Comparison of ENCODE assay signal across 9 cellular contexts in the genomic region with DNA sequence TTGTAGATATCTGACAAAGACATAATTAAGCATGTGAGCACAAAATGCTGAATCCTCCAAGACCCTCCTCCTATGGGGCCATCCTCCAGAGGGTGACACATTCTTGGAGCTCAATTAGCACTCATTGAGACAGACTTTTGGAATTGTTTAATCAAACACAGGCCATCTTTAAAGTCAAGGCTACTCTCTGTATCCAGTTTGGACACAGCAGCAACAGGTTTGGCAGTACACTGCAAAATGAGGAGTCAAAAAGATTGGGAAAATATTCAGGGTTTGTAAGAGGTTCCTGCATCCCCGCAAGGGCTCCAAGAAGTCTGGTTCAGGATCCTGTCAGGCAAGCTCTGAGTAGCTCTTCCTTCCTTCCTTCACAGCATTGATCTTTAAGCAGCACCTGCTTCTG. TPM values are rescaled to one million over a fixed set of nuclear protein-coding genes. Genes with fewer than 3 reads are reported as not detected.
DNase-seq lines count a peak whose midpoint lies in the region; ATAC-seq and TF ChIP-seq lines count a peak whose summit lies in the region.
"Had no signal": no experiment of that assay in that cellular context is flagged by ENCODE, and none has a peak within 500 bp of the region (broad histone marks: within the 10 kb centered on the region; RNA-seq: fewer than 3 reads in every experiment).

No MANE protein-coding gene starts in this region.

- POLR2A ChIA-PET in activated CD4-positive, alpha-beta T cell treated with anti-CD3 and anti-CD28 coated beads, Interleukin-2, amount 10 ng/mL, durations not matched to agents 7 days and 5 days (lab: Charles Lee): interaction anchor here (0.5 kb wide), 1 partner anchor 52 kb away, joined by 3 read pairs; no protein-coding TSS in a partner anchor
- POLR2A ChIA-PET in activated CD4-positive, alpha-beta memory T cell treated with anti-CD3 and anti-CD28 coated beads, Interleukin-2, amount 10 ng/mL, durations not matched to agents 7 days and 5 days (lab: Charles Lee): interaction anchor here (0.6 to 2.2 kb wide), 6 partner anchors 9 to 486 kb away, joined by 3 to 20 read pairs (median 6); a partner anchor contains a TSS

- no peaks in the 10 kb centered on the region for H3K27me3 Mint-ChIP-seq in activated CD4-positive, alpha-beta T cell treated with anti-CD3 and anti-CD28 coated beads, Interleukin-2, amount 10 ng/mL, durations not matched to agents 7 days and 5 days
- H3K27me3 Mint-ChIP-seq in activated CD4-positive, alpha-beta memory T cell treated with anti-CD3 and anti-CD28 coated beads, Interleukin-2, amount 10 ng/mL, durations not matched to agents 7 days and 5 days: no peaks in the 10 kb centered on the region

- H3K27ac ChIP-seq in iPS-20b (ENCODE audit: low read length) (no peak overlapping the region), stomach (peak overlapping the region in 4 of 5 donors; percentile 97 to 100 (median 98)), brain microvascular endothelial cell (no peak overlapping the region)

- peaks cover 22% of the 10 kb centered on the region for H3K4me1 ChIP-seq in iPS-20b (ENCODE audit: insufficient read depth, low read length)
- peaks cover 25 to 57% (median 43%) of the 10 kb centered on the region in 4 donors for H3K4me1 ChIP-seq in stomach

- H3K9ac ChIP-seq in iPS-20b (ENCODE audit: low read depth, low read length): peak overlapping the region; percentile 85; the same call in 1 of the 2 replicates

- H3K4me3 ChIP-seq in iPS-20b (ENCODE audit: low read length) (peak overlapping the region; percentile 82), stomach (peak overlapping the region in 3 of 4 donors; percentile 83 to 96 (median 91)), brain microvascular endothelial cell (ENCODE audit: low read depth, low read length) (no peak overlapping the region)

- no peak for ATAC-seq in HG03378 (IDR thresholded peaks at IDR 0.05; ENCODE audit: unreplicated experiment)
- ATAC-seq in GM19351 (IDR thresholded peaks at IDR 0.05; ENCODE audit: unreplicated experiment): no peak

- H3K36me3 Mint-ChIP-seq in activated CD4-positive, alpha-beta T cell treated with anti-CD3 and anti-CD28 coated beads, Interleukin-2, amount 10 ng/mL, durations not matched to agents 7 days and 5 days (ENCODE audit: low read depth): peaks cover 26% of the 10 kb centered on the region
- peaks cover 24% of the 10 kb centered on the region for H3K36me3 Mint-ChIP-seq in activated CD4-positive, alpha-beta memory T cell treated with anti-CD3 and anti-CD28 coated beads, Interleukin-2, amount 10 ng/mL, durations not matched to agents 7 days and 5 days (ENCODE audit: low read depth)

- TF ChIP-seq CTCF in stomach (IDR thresholded peaks at IDR 0.05) (no peak), brain microvascular endothelial cell (IDR thresholded peaks at IDR 0.05; ENCODE audit: low read depth, low read length, missing control alignments) (no peak)

- H3K27ac Mint-ChIP-seq in activated CD4-positive, alpha-beta T cell treated with anti-CD3 and anti-CD28 coated beads, Interleukin-2, amount 10 ng/mL, durations not matched to agents 7 days and 5 days: peak overlapping the region; percentile 96
- peak overlapping the region; percentile 93 for H3K27ac Mint-ChIP-seq in activated CD4-positive, alpha-beta memory T cell treated with anti-CD3 and anti-CD28 coated beads, Interleukin-2, amount 10 ng/mL, durations not matched to agents 7 days and 5 days

- CTCF ChIA-PET in activated CD4-positive, alpha-beta T cell treated with anti-CD3 and anti-CD28 coated beads, Interleukin-2, amount 10 ng/mL, durations not matched to agents 7 days and 5 days (lab: Charles Lee): interaction anchor here (0.8 to 1.3 kb wide), 2 partner anchors 9 to 316 kb away, joined by 3 read pairs; a partner anchor contains a TSS
- CTCF ChIA-PET in activated CD4-positive, alpha-beta memory T cell treated with anti-CD3 and anti-CD28 coated beads, Interleukin-2, amount 10 ng/mL, durations not matched to agents 7 days and 5 days (lab: Charles Lee): interaction anchor here (4.4 kb wide), 1 partner anchor 317 kb away, joined by 38 read pairs; a partner anchor contains a TSS

- WGBS in stomach, 5 donors: 77 to 93% (median 89%) methylated on average over 1 of the region's 1 CpG

- TF ChIP-seq POLR2A in stomach (IDR thresholded peaks at IDR 0.05): no peak

- no peak for TF ChIP-seq EP300 in stomach (IDR thresholded peaks at IDR 0.05)

- H3K9me3 ChIP-seq in iPS-20b (ENCODE audit: insufficient read depth, low read depth, low read length) (no peaks in the 10 kb centered on the region), stomach (no peaks in the 10 kb centered on the region)

- H3K4me1 Mint-ChIP-seq in activated CD4-positive, alpha-beta T cell treated with anti-CD3 and anti-CD28 coated beads, Interleukin-2, amount 10 ng/mL, durations not matched to agents 7 days and 5 days: peaks cover 50% of the 10 kb centered on the region
- peaks cover 47% of the 10 kb centered on the region for H3K4me1 Mint-ChIP-seq in activated CD4-positive, alpha-beta memory T cell treated with anti-CD3 and anti-CD28 coated beads, Interleukin-2, amount 10 ng/mL, durations not matched to agents 7 days and 5 days

- peak overlapping the region; percentile 86 for H3K4me3 Mint-ChIP-seq in activated CD4-positive, alpha-beta T cell treated with anti-CD3 and anti-CD28 coated beads, Interleukin-2, amount 10 ng/mL, durations not matched to agents 7 days and 5 days
- peak overlapping the region; percentile 95 for H3K4me3 Mint-ChIP-seq in activated CD4-positive, alpha-beta memory T cell treated with anti-CD3 and anti-CD28 coated beads, Interleukin-2, amount 10 ng/mL, durations not matched to agents 7 days and 5 days

- no peaks in the 10 kb centered on the region for H3K9me3 Mint-ChIP-seq in activated CD4-positive, alpha-beta T cell treated with anti-CD3 and anti-CD28 coated beads, Interleukin-2, amount 10 ng/mL, durations not matched to agents 7 days and 5 days
- H3K9me3 Mint-ChIP-seq in activated CD4-positive, alpha-beta memory T cell treated with anti-CD3 and anti-CD28 coated beads, Interleukin-2, amount 10 ng/mL, durations not matched to agents 7 days and 5 days: no peaks in the 10 kb centered on the region

- intact Hi-C loops in stomach (cut with DNase I; ENCODE audit: low total_unique reads): no loop called here

- DNase-seq in activated CD4-positive, alpha-beta T cell treated with anti-CD3 and anti-CD28 coated beads, Interleukin-2, amount 10 ng/mL, durations not matched to agents 7 days and 5 days: no peak
- DNase-seq in activated CD4-positive, alpha-beta T cell treated with anti-CD3 and anti-CD28 coated beads for 48 hours: no peak
- DNase-seq in activated CD4-positive, alpha-beta memory T cell treated with anti-CD3 and anti-CD28 coated beads, Interleukin-2, amount 10 ng/mL, durations not matched to agents 7 days and 5 days: no peak
- DNase-seq in stomach (no peak), brain microvascular endothelial cell (no peak)
- DNase-seq: activated CD4-positive, alpha-beta T cell treated with anti-CD3 and anti-CD28 coated beads for 1 hour had no signal

- no peaks in the 10 kb centered on the region for H3K27me3 ChIP-seq in iPS-20b (ENCODE audit: insufficient read depth, low read length)
- no peaks in the 10 kb centered on the region for H3K27me3 ChIP-seq in stomach
- H3K27me3 ChIP-seq in brain microvascular endothelial cell (replicated peaks): no peaks in the 10 kb centered on the region

- in situ Hi-C loops in brain microvascular endothelial cell (cut with HindIII; ENCODE audit: low pct_ligation_motif_present, low sequenced_read_pairs): no loop called here

- peaks cover 19% of the 10 kb centered on the region for H3K36me3 ChIP-seq in iPS-20b (ENCODE audit: insufficient read depth, low read depth, low read length)
- H3K36me3 ChIP-seq in stomach: peaks cover 0 to 41% (median 26%) of the 10 kb centered on the region in 4 donors
- H3K36me3 ChIP-seq in brain microvascular endothelial cell (replicated peaks): no peaks in the 10 kb centered on the region

RNA-seq across cellular contexts. Expression of a gene that starts 1.3 kb away (rescaled TPM):
- 10 to 100 TPM; 26.7 to 34.7 TPM for total RNA-seq in activated CD4-positive, alpha-beta T cell treated with anti-CD3 and anti-CD28 coated beads, Interleukin-2, amount 10 ng/mL, durations not matched to agents 7 days and 5 days
- total RNA-seq in activated CD4-positive, alpha-beta memory T cell treated with anti-CD3 and anti-CD28 coated beads, Interleukin-2, amount 10 ng/mL, durations not matched to agents 7 days and 5 days: 10 to 100 TPM; 27.9 to 28.8 TPM
- total RNA-seq in stomach: 10 to 100 TPM; 26.6 to 90.0 (median 41.5) TPM
- 10 to 100 TPM in 2 of 3 donors, 1 to 10 TPM in 1; 8.1 to 19.1 (median 18.7) TPM for polyA plus RNA-seq in stomach

RNA-seq across cellular contexts. Expression of a gene that starts 1.5 kb away (rescaled TPM):
- 10 to 100 TPM; 30.1 to 32.2 TPM for total RNA-seq in activated CD4-positive, alpha-beta T cell treated with anti-CD3 and anti-CD28 coated beads, Interleukin-2, amount 10 ng/mL, durations not matched to agents 7 days and 5 days
- total RNA-seq in activated CD4-positive, alpha-beta memory T cell treated with anti-CD3 and anti-CD28 coated beads, Interleukin-2, amount 10 ng/mL, durations not matched to agents 7 days and 5 days: 10 to 100 TPM; 33.2 to 36.3 TPM
- 100 to 1,000 TPM in 1 of 5 donors, 10 to 100 TPM in 4; 46.1 to 163 (median 74.1) TPM for total RNA-seq in stomach
- polyA plus RNA-seq in stomach: 10 to 100 TPM; 17.5 to 25.0 (median 22.1) TPM

Comparison
In these comparisons a context has a peak if more than half of its experiments do, and no peak if none do; other contexts are left out.
1. H3K27ac ChIP-seq: peak in stomach (4 of 5); none in iPS-20b (single experiment) and brain microvascular endothelial cell (single experiment).